In the genomic region with DNA sequence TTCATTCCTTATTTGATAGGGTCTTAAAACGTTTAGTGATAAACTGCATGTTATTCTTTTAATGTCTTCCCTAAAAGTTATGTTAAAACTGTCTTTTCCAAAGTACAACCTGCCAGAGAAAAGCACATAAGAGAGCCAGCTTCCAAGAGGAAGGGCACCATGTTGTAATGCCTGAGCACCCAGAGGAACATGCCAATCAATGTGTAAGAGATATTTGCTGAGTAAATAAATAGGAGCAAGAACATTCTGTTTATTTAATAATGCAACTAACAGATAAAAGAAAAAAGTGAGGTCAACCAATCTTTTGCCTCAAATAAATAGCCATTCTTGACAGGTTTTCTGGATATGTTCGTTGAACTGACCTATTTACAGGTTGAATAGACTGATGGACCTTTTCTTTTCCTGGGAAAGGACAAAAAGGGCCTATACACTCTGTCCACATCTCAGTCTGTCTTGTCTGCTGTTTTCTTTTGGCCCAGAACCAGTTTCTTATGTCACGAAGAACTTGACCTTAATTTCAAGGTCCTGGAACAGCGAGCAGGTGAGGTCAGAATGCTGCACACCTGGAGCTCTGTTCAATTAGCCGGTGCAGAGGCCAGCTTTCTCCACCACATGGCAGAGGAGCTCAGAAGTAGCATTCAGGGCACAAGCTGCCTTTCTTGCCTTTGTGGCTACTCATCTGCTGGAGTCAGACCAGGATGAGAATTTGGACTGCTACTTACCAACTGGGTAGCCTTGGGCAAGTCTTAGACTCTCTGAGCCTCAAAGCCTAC, we compare ENCODE assay signal across 14 cellular contexts.
DNase-seq lines count a peak whose midpoint lies in the region; ATAC-seq and TF ChIP-seq lines count a peak whose summit lies in the region.
"Had no signal": no experiment of that assay in that cellular context is flagged by ENCODE, and none has a peak within 500 bp of the region (broad histone marks: within the 10 kb centered on the region; RNA-seq: fewer than 3 reads in every experiment).

No MANE protein-coding gene starts in this region.

- TF ChIP-seq CTCF in left ventricle myocardium inferior (IDR thresholded peaks at IDR 0.05; ENCODE audit: borderline replicate concordance) (no peak), LNCaP clone FGC (IDR thresholded peaks at IDR 0.05; ENCODE audit: control insufficient read depth, extremely low read depth, insufficient read depth) (no peak), right lobe of liver (IDR thresholded peaks at IDR 0.05) (no peak)

- H3K27me3 ChIP-seq in left ventricle myocardium inferior (ENCODE audit: low read depth) (no peaks in the 10 kb centered on the region), right lobe of liver (peaks cover 0 to 16% of the 10 kb centered on the region in 2 donors), SJCRH30 (peaks cover 4% of the 10 kb centered on the region; the same call in 1 of the 2 replicates)

- TF ChIP-seq POLR2A in right lobe of liver (IDR thresholded peaks at IDR 0.05) = no peak

- 29% methylated on average over 5 of the region's 5 CpGs for WGBS in right lobe of liver (ENCODE audit: insufficient coverage, low coverage, low lambda C conversion rate, missing lambda C conversion rate)

- peak overlapping the region; percentile 54 for H3K27ac ChIP-seq in left ventricle myocardium inferior (replicated peaks)
- no peak overlapping the region for H3K27ac ChIP-seq in right lobe of liver
- H3K27ac ChIP-seq in SJCRH30 = no peak overlapping the region
- H3K27ac ChIP-seq: KMS-11 had no signal

- H3K4me3 ChIP-seq in left ventricle myocardium inferior = no peak overlapping the region
- H3K4me3 ChIP-seq in LNCaP clone FGC (ENCODE audit: low read depth, low read length) = no peak overlapping the region; the same call in 1 of the 2 replicates
- H3K4me3 ChIP-seq in right lobe of liver = no peak overlapping the region
- no peak overlapping the region for H3K4me3 ChIP-seq in SJCRH30
- H3K4me3 ChIP-seq: GM12878 had no signal

- DNase-seq in left ventricle myocardium inferior = no peak
- DNase-seq in Right ventricle myocardium inferior (ENCODE audit: missing footprints) = no peak
- peak; percentile 82 for DNase-seq in LNCaP clone FGC (ENCODE audit: low read depth)
- DNase-seq in right lobe of liver = peak in 1 of 3 donors; percentile 52
- no peak for DNase-seq in SJCRH30
- DNase-seq: 8988T; C1 segment of cervical spinal cord; CD4-positive, alpha-beta memory T cell; DMS153; HFFc6 had no signal

- H3K36me3 ChIP-seq in left ventricle myocardium inferior (no peaks in the 10 kb centered on the region), right lobe of liver (no peaks in the 10 kb centered on the region), SJCRH30 (no peaks in the 10 kb centered on the region)

- H3K4me1 ChIP-seq in left ventricle myocardium inferior = peaks cover 73% of the 10 kb centered on the region
- peaks cover 0 to 12% (median 0%) of the 10 kb centered on the region in 4 donors for H3K4me1 ChIP-seq in right lobe of liver
- H3K4me1 ChIP-seq in SJCRH30 = no peaks in the 10 kb centered on the region

- ATAC-seq in Right ventricle myocardium inferior (no peak), right lobe of liver (peak; percentile 84 to 96 (median 91)), GM18867 (IDR thresholded peaks at IDR 0.05; ENCODE audit: unreplicated experiment) (no peak), GM18858 (IDR thresholded peaks at IDR 0.05; ENCODE audit: unreplicated experiment) (no peak)
- ATAC-seq: GM12878 had no signal

- H3K9me3 ChIP-seq in left ventricle myocardium inferior (replicated peaks) = no peaks in the 10 kb centered on the region
- H3K9me3 ChIP-seq in right lobe of liver = no peaks in the 10 kb centered on the region
- H3K9me3 ChIP-seq in SJCRH30 (replicated peaks) = no peaks in the 10 kb centered on the region

- intact Hi-C loops in left ventricle myocardium inferior (cut with micrococcal nuclease) (no loop called here), Right ventricle myocardium inferior (cut with DNase I) (no loop called here), right lobe of liver (cut with DNase I) (no loop called here)

Comparison
In these comparisons a context has a peak if more than half of its experiments do, and no peak if none do; other contexts are left out.
1. ATAC-seq: peak in right lobe of liver (4 of 4); none in Right ventricle myocardium inferior (single experiment), GM18867 (single experiment) and GM18858 (single experiment).